In the genomic region with DNA sequence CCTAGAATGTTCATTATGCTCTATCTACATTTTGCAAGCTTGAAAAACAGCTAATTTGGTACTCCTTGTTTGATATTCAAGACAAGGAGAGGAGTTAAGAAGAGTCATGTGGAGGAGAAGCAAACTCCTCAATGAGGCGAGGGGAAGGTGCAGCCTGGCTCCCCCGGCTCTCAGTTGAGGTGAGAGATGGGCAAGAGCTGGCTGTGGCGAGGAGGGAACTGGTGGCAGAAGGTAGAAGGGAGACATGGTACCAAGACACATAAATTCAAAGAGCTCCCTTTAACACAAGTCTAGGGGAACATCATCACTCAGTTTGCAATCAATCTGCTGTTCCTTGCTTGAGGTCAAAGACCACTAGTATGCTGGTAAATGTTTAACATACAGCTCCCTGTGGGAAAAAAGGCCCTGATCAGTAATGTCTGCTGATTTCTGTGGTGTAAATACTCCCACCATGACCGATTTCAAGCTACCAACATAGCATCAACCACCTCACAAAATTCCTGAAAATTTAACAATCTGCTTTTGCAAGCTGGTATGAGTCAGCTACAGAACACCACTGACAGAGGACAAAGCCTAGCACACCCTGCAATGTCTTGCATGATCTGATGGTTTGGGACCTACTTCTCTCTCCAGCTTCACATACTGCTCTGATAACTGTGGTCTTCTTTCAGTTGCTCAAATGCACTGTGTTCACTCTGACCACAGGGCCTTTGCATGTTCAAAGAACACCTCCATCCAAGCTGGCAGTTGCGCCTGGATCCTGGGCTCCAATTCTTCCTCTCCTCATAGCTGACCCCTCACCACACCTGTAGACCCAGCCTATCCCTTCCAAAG, we compare ENCODE assay signal across 1 cellular context.
TF ChIP-seq lines count a peak whose summit lies in the region.

No MANE protein-coding gene starts in this region.

TF ChIP-seq in HepG2, 621 proteins besides CTCF, POLR2A, EP300 and RAD21 (continued from another document):
- TF ChIP-seq ZNF362 (CRISPR knock-in tag; IDR thresholded peaks at IDR 0.05; ENCODE audit: borderline replicate concordance) = 0 out of 2 replicates have a peak, but pooled peaks have one; percentile 25
TF ChIP-seq in HepG2: peak in this region for 41.
